Comparison of ENCODE assay signal across 10 cellular contexts in the genomic region with DNA sequence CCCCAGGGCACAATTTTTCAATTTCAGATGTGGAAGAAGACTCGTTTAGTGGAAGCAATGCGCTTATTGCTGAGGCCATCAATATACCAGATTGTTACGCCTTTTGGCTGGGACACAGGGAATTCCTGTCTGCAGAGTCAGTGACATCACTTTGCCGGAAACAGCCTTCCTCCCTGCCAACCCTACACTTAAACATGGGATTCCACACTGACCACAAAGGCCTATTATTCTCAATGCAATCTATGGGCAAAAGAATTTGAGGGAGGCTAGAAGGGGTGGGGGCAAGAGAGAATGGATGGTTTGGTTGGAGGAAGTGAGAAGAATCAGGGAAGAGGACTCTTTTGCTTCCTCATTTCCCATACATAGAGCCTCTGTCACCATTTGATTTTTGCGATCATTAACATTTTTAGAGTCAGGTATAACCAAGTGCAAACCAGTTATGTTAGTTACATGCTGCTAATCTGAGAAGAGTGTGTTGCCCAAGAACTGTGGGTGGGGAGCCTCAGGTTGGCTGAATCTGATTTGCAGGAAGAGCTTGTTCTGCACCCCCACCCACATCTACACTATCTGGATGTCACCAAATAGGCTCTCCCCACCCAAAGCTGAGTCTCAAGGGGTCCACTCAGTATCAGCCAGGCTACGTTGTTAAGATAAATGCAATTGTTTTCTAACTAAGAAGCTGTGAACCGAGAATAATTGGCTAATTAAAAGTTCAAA. TPM values are rescaled to one million over a fixed set of nuclear protein-coding genes. Genes with fewer than 3 reads are reported as not detected.
DNase-seq lines count a peak whose midpoint lies in the region; ATAC-seq, FAIRE-seq and TF ChIP-seq lines count a peak whose summit lies in the region.
"Had no signal": no experiment of that assay in that cellular context is flagged by ENCODE, and none has a peak within 500 bp of the region (broad histone marks: within the 10 kb centered on the region; RNA-seq: fewer than 3 reads in every experiment).

No MANE protein-coding gene starts in this region.

- WGBS in GM12878 (ENCODE audit: insufficient coverage, insufficient replicate concordance, low lambda C conversion rate, missing lambda C conversion rate), result 62% methylated on average over 7 of the region's 7 CpGs

- peak; percentile 87 for DNase-seq in HFF-Myc (ENCODE audit: extremely low read depth, low read depth)
- DNase-seq in GM12878 (ENCODE audit: low read depth, low spot score), result no peak
- peak; percentile 92 for DNase-seq in iris pigment epithelial cell (ENCODE audit: low read depth)
- DNase-seq in stimulated activated naive B cell treated with anti-CD40 and anti-IgM and Interleukin-4, amounts not matched to agents 10 μg/mL and 1 μg/mL and 100 μg/mL, for 72 hours, result no peak
- no peak for DNase-seq in T1000 (lab: John Stamatoyannopoulos, UW)
- DNase-seq: activated naive CD4-positive, alpha-beta T cell treated with anti-CD3 and anti-CD28 coated beads for 36 hours had no signal

- TF ChIP-seq RAD21 in GM12878 (IDR thresholded peaks at IDR 0.05; ENCODE audit: insufficient read depth, low read depth, low read length), result no peak

- no peak overlapping the region for H3K4me2 ChIP-seq in GM12878 (ENCODE audit: control insufficient read depth, insufficient read depth)

- no peak for TF ChIP-seq CTCF in HFF-Myc (IDR thresholded peaks at IDR 0.05; ENCODE audit: low read depth, low read length, missing control alignments)
- TF ChIP-seq CTCF in GM12878 (IDR thresholded peaks at IDR 0.05 in 2 of 3, conservative IDR thresholded peaks at IDR 0.05 in 1 of 3; ENCODE audit: control insufficient read depth in 2 of 3, extremely low read depth in 1 of 3, insufficient read depth in 1 of 3, low read depth in 3 of 3, low read length in 3 of 3), result no peak

- H3K4me1 Mint-ChIP-seq in stimulated activated naive B cell treated with anti-CD40 and anti-IgM and Interleukin-4, amounts not matched to agents 10 μg/mL and 1 μg/mL and 100 μg/mL, for 72 hours, result peaks cover 54 to 80% of the 10 kb centered on the region in 2 donors

- H3K4me3 Mint-ChIP-seq in stimulated activated naive B cell treated with anti-CD40 and anti-IgM and Interleukin-4, amounts not matched to agents 10 μg/mL and 1 μg/mL and 100 μg/mL, for 72 hours, result peak overlapping the region; percentile 3
- H3K4me3 Mint-ChIP-seq: activated naive CD4-positive, alpha-beta T cell treated with anti-CD3 and anti-CD28 coated beads for 36 hours had no signal

- no peaks in the 10 kb centered on the region for H3K27me3 ChIP-seq in GM12878 (replicated peaks in 1 of 2; ENCODE audit: control insufficient read depth in 2 of 2, insufficient read depth in 2 of 2, low read length in 1 of 2)

- peak; percentile 30; the same call in 1 of the 2 replicates for TF ChIP-seq POLR2A in GM12878 (IDR thresholded peaks at IDR 0.05; ENCODE audit: low read depth, low read length)

- no peak overlapping the region for H3K9ac ChIP-seq in GM12878 (ENCODE audit: control insufficient read depth, insufficient read depth, low read length)

- peaks cover 86% of the 10 kb centered on the region for H3K79me2 ChIP-seq in GM12878 (ENCODE audit: control insufficient read depth, insufficient read depth, low read length)

- POLR2A ChIA-PET in GM12878 (lab: Charles Lee), result interaction anchor here (0.8 to 11.1 kb wide), 5 partner anchors 15 to 78 kb away, joined by 4 to 105 read pairs (median 4); a partner anchor contains a TSS

- no peak overlapping the region for H2AFZ ChIP-seq in GM12878 (ENCODE audit: control insufficient read depth, low read depth, low read length)

- TSS peak; percentile 7 for BruUV-seq in GM12878 (replicated peaks; lab: Mats Ljungman, UMichigan)

- peak overlapping the region; percentile 26; the same call in 1 of the 2 replicates for H3K27ac ChIP-seq in GM12878 (ENCODE audit: control insufficient read depth, insufficient read depth)

- FAIRE-seq in GM12878 (lab: Jason Lieb, UNC), result no peak
- FAIRE-seq: islet of Langerhans had no signal

- peaks cover 60 to 67% of the 10 kb centered on the region in 2 donors for H3K36me3 Mint-ChIP-seq in stimulated activated naive B cell treated with anti-CD40 and anti-IgM and Interleukin-4, amounts not matched to agents 10 μg/mL and 1 μg/mL and 100 μg/mL, for 72 hours

- RAD21 ChIA-PET in GM12878 (lab: Charles Lee; ENCODE audit: unreplicated experiment), result interaction anchor here (1.1 to 11.3 kb wide), 3 partner anchors 21 to 32 kb away, joined by 3 to 260 read pairs (median 108); no protein-coding TSS in a partner anchor

- H3K9me3 ChIP-seq in GM12878 (replicated peaks; ENCODE audit: control insufficient read depth, insufficient read depth, low read length), result peaks cover 8% of the 10 kb centered on the region; the same call in 2 of the 3 replicates

- peak overlapping the region; percentile 26 for H3K27ac Mint-ChIP-seq in stimulated activated naive B cell treated with anti-CD40 and anti-IgM and Interleukin-4, amounts not matched to agents 10 μg/mL and 1 μg/mL and 100 μg/mL, for 72 hours
- H3K27ac Mint-ChIP-seq: activated naive CD4-positive, alpha-beta T cell treated with anti-CD3 and anti-CD28 coated beads for 36 hours had no signal

- SMC1A ChIA-PET in GM12878 (lab: Charles Lee; ENCODE audit: uncharacterized antibody, unreplicated experiment), result interaction anchor here (1.7 to 13.6 kb wide), 5 partner anchors 17 to 120 kb away, joined by 6 to 359 read pairs (median 119); a partner anchor contains a TSS

- H3K4me3 ChIP-seq in HFF-Myc (replicated peaks; ENCODE audit: low read depth, low read length), result no peak overlapping the region
- no peak overlapping the region for H3K4me3 ChIP-seq in GM12878

- CTCF ChIA-PET in GM12878 (lab: Yijun Ruan, JAX), result interaction anchor here (1.2 to 3.1 kb wide), 2 partner anchors 23 to 120 kb away, joined by 3 to 11 read pairs; a partner anchor contains a TSS

- H3K27me3 Mint-ChIP-seq in stimulated activated naive B cell treated with anti-CD40 and anti-IgM and Interleukin-4, amounts not matched to agents 10 μg/mL and 1 μg/mL and 100 μg/mL, for 72 hours, result no peaks in the 10 kb centered on the region

- ATAC-seq in GM12878 (peak; percentile 6; the same call in 1 of the 3 replicates), GM21367 (IDR thresholded peaks at IDR 0.05; ENCODE audit: unreplicated experiment) (no peak), HG03280 (IDR thresholded peaks at IDR 0.05; ENCODE audit: unreplicated experiment) (no peak), GM19467 (IDR thresholded peaks at IDR 0.05; ENCODE audit: unreplicated experiment) (no peak)
- ATAC-seq in stimulated activated naive B cell treated with anti-CD40 and anti-IgM and Interleukin-4, amounts not matched to agents 10 μg/mL and 1 μg/mL and 100 μg/mL, for 72 hours (replicated peaks), result peak; percentile 57 to 58

- H3K9me3 Mint-ChIP-seq in stimulated activated naive B cell treated with anti-CD40 and anti-IgM and Interleukin-4, amounts not matched to agents 10 μg/mL and 1 μg/mL and 100 μg/mL, for 72 hours, result peaks cover 3 to 4% of the 10 kb centered on the region in 2 donors
- H3K9me3 Mint-ChIP-seq: activated naive CD4-positive, alpha-beta T cell treated with anti-CD3 and anti-CD28 coated beads for 36 hours had no signal

- TF ChIP-seq EP300 in GM12878 (IDR thresholded peaks at IDR 0.05; ENCODE audit: borderline replicate concordance in 1 of 2, control insufficient read depth in 1 of 2, low read depth in 2 of 2, low read length in 2 of 2), result no peak

- H3K36me3 ChIP-seq in GM12878 (ENCODE audit: control insufficient read depth in 2 of 2, insufficient read depth in 2 of 2, low read length in 1 of 2), result peaks cover 23 to 28% of the 10 kb centered on the region in 2 experiments; a peak in 3 of 4 replicates

- peaks cover 44% of the 10 kb centered on the region for H3K4me1 ChIP-seq in GM12878 (ENCODE audit: control insufficient read depth, insufficient read depth, low read length)

- in situ Hi-C loops in GM12878 (cut with MboI), result no loop called here

- no peaks in the 10 kb centered on the region for H4K20me1 ChIP-seq in GM12878 (ENCODE audit: control insufficient read depth, insufficient read depth)

- intact Hi-C loops in GM12878 (cut with micrococcal nuclease; ENCODE audit: unreplicated experiment), result no loop called here

TF ChIP-seq in GM12878, 131 proteins besides CTCF, POLR2A, EP300 and RAD21 (continues in another document):
- no peak for TF ChIP-seq LARP7 (IDR thresholded peaks at IDR 0.05)
- no peak for TF ChIP-seq MEF2A (IDR thresholded peaks at IDR 0.05; ENCODE audit: insufficient read depth, low read depth, low read length)
- no peak for TF ChIP-seq KDM1A (IDR thresholded peaks at IDR 0.05; ENCODE audit: borderline replicate concordance)
- TF ChIP-seq, protein P1, sequence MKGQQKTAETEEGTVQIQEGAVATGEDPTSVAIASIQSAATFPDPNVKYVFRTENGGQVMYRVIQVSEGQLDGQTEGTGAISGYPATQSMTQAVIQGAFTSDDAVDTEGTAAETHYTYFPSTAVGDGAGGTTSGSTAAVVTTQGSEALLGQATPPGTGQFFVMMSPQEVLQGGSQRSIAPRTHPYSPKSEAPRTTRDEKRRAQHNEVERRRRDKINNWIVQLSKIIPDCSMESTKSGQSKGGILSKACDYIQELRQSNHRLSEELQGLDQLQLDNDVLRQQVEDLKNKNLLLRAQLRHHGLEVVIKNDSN (IDR thresholded peaks at IDR 0.05; ENCODE audit: borderline replicate concordance, extremely low read length, insufficient read depth, low read depth, low read length), result no peak
- peak; percentile 39 for TF ChIP-seq SPI1 (IDR thresholded peaks at IDR 0.05; ENCODE audit: borderline replicate concordance, insufficient read depth, low read depth, low read length)
- peak in 1 of 2 experiments; percentile 25; a peak in 1 of 4 replicates for TF ChIP-seq IKZF2 (IDR thresholded peaks at IDR 0.05)
- 0 out of 2 replicates have a peak, but pooled peaks have one; percentile 20 for TF ChIP-seq MTA2 (IDR thresholded peaks at IDR 0.05; ENCODE audit: low read depth)
- no peak for TF ChIP-seq EED (IDR thresholded peaks at IDR 0.05; ENCODE audit: low read depth)

RNA-seq across cellular contexts. Expression of a gene that starts 58.2 kb away (rescaled TPM):
- total RNA-seq in GM12878 (2013; cell fraction: nucleolus; rRNA removed), result 1,304 and 1,321 TPM in 2 replicates
- total RNA-seq in GM12878 (2014; rRNA removed) (174 and 207 TPM in 2 replicates), GM12878 (2014; rRNA removed; fragmentation: Illumina TruSeq; extraction: Trizol) (211 and 225 TPM in 2 replicates), GM12878 (2021) (191 and 192 TPM in 2 replicates)
- polyA plus RNA-seq in GM12878 (2011; ENCODE audit: low read depth), result 134 TPM
- polyA plus RNA-seq in GM12878 (2011; rRNA removed) (413 and 501 TPM in 2 replicates), GM12878 (2014; fragmentation: Illumina TruSeq; extraction: Trizol) (267 and 329 TPM in 2 replicates), GM12878 (2014; fragmentation: Nextera tagmentation; extraction: Ambion mirVana) (100 to 1,000 TPM; 110 to 113 TPM), GM12878 (2014; rRNA removed) (126 and 147 TPM in 2 replicates), GM12878 (2016; fragmentation: Nextera tagmentation; extraction: Ambion mirVana) (100 to 1,000 TPM; 129 to 137 TPM)
- 240 and 247 TPM in 2 replicates for polyA plus RNA-seq in GM12878 (2011; cell fraction: cytosol; rRNA removed)
- 347 and 487 TPM in 2 replicates for polyA plus RNA-seq in GM12878 (2011; cell fraction: nucleus; rRNA removed)
- 141 and 153 TPM in 2 replicates for polyA plus RNA-seq in GM12878 (2012)
- polyA minus RNA-seq in GM12878 (2011; rRNA and poly(A)+ RNA removed), result 467 and 533 TPM in 2 replicates
- 132 and 154 TPM in 2 replicates for polyA minus RNA-seq in GM12878 (2011; cell fraction: cytosol; rRNA and poly(A)+ RNA removed)
- 363 and 434 TPM in 2 replicates for polyA minus RNA-seq in GM12878 (2011; cell fraction: nucleus; rRNA and poly(A)+ RNA removed)

Comparison
In these comparisons a context has a peak if more than half of its experiments do, and no peak if none do; other contexts are left out.
1. DNase-seq: peak in HFF-Myc (single experiment) and iris pigment epithelial cell (single experiment); none in GM12878 (single experiment), stimulated activated naive B cell treated with anti-CD40 and anti-IgM and Interleukin-4, amounts not matched to agents 10 μg/mL and 1 μg/mL and 100 μg/mL, for 72 hours (single experiment) and T1000 (single experiment).
2. ATAC-seq: peak in GM12878 (single experiment) and stimulated activated naive B cell treated with anti-CD40 and anti-IgM and Interleukin-4, amounts not matched to agents 10 μg/mL and 1 μg/mL and 100 μg/mL, for 72 hours (2 of 2); none in GM21367 (single experiment), HG03280 (single experiment) and GM19467 (single experiment).